In the genomic region with DNA sequence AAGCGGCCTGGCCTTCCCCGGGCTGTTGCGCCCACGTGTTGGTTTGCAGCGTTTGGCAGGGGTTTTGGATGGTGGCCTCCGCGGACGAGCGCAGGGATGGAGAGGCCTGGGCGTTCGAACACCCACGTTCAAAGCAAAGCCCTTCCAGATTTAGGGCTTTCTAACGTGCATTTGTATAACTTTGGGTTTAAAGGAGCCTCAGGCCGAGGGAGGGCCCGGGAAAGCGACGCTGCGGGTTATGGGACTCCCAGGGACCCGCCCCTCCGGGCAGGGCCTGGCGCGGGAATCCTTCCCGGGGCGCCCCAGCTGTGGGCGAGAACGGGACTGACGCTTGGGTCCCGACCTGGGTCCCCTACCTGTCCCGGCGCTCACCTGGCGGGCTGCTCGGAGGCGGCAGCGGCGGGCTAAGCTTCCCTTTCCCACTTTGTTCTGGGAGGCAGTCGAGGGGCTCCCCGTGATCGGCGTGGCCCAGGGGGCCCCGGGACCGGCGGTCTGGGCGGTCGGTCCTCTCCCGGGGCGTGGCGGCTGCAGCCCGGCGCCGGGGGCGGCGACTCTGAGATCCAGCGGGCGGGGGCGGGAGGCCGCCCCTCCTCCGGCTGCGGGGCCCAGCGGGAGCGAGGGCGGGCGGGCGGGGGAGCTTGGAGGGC, we compare ENCODE assay signal across 8 cellular contexts. TPM values are rescaled to one million over a fixed set of nuclear protein-coding genes. Genes with fewer than 3 reads are reported as not detected.
DNase-seq lines count a peak whose midpoint lies in the region; ATAC-seq and TF ChIP-seq lines count a peak whose summit lies in the region.

A gene with protein sequence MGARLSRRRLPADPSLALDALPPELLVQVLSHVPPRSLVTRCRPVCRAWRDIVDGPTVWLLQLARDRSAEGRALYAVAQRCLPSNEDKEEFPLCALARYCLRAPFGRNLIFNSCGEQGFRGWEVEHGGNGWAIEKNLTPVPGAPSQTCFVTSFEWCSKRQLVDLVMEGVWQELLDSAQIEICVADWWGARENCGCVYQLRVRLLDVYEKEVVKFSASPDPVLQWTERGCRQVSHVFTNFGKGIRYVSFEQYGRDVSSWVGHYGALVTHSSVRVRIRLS (minus strand): TSS at position 529 of the 647 bp plus-strand sequence. CDS start 25,423 bp downstream, outside the sequence.

- in situ Hi-C loops in astrocyte of the spinal cord (cut with HindIII; ENCODE audit: low sequenced_read_pairs): no loop called here

- TF ChIP-seq CTCF in astrocyte of the spinal cord (IDR thresholded peaks at IDR 0.05; ENCODE audit: low read depth, low read length): no peak

- intact Hi-C loops in posterior vena cava (cut with DNase I): loop anchor here in 1 of 2 donors (5.0 to 10.0 kb wide), 2 partner anchors 57 to 349 kb away; partner anchors contain the start of genes FBXO27 and LRFN1

- ATAC-seq in GM19467 (IDR thresholded peaks at IDR 0.05; ENCODE audit: unreplicated experiment): no peak
- no peak for ATAC-seq in HG02763 (IDR thresholded peaks at IDR 0.05; ENCODE audit: unreplicated experiment)

- peak within 1 kb of the TSS; percentile 61 for H3K4me3 ChIP-seq in astrocyte of the spinal cord (ENCODE audit: low read depth, low read length)

- peak; percentile 83 for DNase-seq in 8988T
- peak; percentile 29 for DNase-seq in HPDE6-E6E7 (ENCODE audit: extremely low spot score)
- DNase-seq in astrocyte of the spinal cord (ENCODE audit: low read depth, low spot score): peak; percentile 54
- DNase-seq in hepatic stellate cell (ENCODE audit: low spot score): peak; percentile 54
- peak; percentile 90 for DNase-seq in posterior vena cava (ENCODE audit: low spot score)
- no peak for DNase-seq in SIG-M5 treated with dmso at 0.1 percent for 504 hours (lab: John Stamatoyannopoulos, UW; ENCODE audit: unreplicated experiment)

RNA-seq across cellular contexts. Expression of the gene that starts here (rescaled TPM):
- 10 to 100 TPM; 17.4 to 23.0 TPM for total RNA-seq in posterior vena cava
